21 cellular contexts compared by ENCODE assay signal in the genomic region with DNA sequence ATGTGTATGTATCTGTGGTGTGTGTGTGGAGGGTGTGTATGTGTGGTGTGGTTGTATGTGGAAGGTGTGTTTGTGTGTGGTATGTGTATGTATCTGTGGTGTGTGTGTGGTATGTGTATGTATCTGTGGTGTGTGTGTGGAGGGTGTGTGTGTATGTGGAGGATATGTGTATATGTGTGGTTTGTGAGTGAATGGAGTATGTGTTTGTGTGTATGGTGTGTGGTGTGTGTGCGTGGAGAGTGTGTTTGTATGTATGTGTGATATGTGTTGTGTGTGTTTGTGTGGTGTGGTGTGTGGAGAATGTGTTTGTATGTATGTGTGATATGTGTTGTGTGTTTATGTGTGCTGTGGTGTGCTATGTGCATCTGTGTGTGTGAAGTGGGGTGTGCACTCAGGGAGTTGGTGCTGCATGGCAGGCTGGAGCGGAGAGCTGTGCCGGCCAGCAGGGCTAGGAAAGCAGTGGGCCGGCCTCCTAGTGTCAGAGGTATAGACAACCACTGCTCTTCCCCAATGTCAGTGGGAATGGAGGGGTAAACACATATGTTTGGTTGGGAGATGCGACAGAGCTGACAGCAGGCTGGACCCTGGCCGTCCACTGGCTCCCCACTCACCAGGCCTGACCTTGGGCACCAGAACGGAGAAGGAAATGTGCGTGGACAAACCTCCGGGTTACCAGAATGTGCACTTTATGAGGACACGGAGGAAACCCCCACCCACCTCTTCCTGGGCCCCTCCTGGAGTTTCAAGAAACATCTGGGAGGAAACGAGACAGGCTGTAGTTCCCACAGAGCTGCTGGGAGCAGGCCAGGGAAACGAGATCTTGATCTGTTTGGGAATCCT.
DNase-seq lines count a peak whose midpoint lies in the region; ATAC-seq, FAIRE-seq and TF ChIP-seq lines count a peak whose summit lies in the region.
"Had no signal": no experiment of that assay in that cellular context is flagged by ENCODE, and none has a peak within 500 bp of the region (broad histone marks: within the 10 kb centered on the region; RNA-seq: fewer than 3 reads in every experiment).

No MANE protein-coding gene starts in this region.

- H4K20me1 ChIP-seq in hepatocyte (ENCODE audit: insufficient read depth, poor library complexity, severe bottlenecking), result no peaks in the 10 kb centered on the region

- no peak overlapping the region for H3K4me3 Mint-ChIP-seq in activated CD8-positive, alpha-beta memory T cell treated with anti-CD3 and anti-CD28 coated beads, Interleukin-2, amount 10 ng/mL, durations not matched to agents 7 days and 5 days
- H3K4me3 Mint-ChIP-seq in chondrocyte (ENCODE audit: unreplicated experiment), result no peak overlapping the region
- H3K4me3 Mint-ChIP-seq: activated naive CD8-positive, alpha-beta T cell treated with anti-CD3 and anti-CD28 coated beads for 36 hours had no signal

- no peak for TF ChIP-seq EP300 in A549 (IDR thresholded peaks at IDR 0.05)

- POLR2A ChIA-PET in A549 (lab: Yijun Ruan, JAX), result no interaction called here

- H3K9me3 Mint-ChIP-seq in activated CD8-positive, alpha-beta memory T cell treated with anti-CD3 and anti-CD28 coated beads, Interleukin-2, amount 10 ng/mL, durations not matched to agents 7 days and 5 days (ENCODE audit: low read depth), result no peaks in the 10 kb centered on the region
- no peaks in the 10 kb centered on the region for H3K9me3 Mint-ChIP-seq in chondrocyte (ENCODE audit: low read depth)
- H3K9me3 Mint-ChIP-seq: activated naive CD8-positive, alpha-beta T cell treated with anti-CD3 and anti-CD28 coated beads for 36 hours had no signal

- H3K4me1 ChIP-seq in A549 (peaks cover 35% of the 10 kb centered on the region), left ventricle myocardium inferior (peaks cover 71% of the 10 kb centered on the region), hepatocyte (ENCODE audit: insufficient read depth) (peaks cover 4% of the 10 kb centered on the region)

- H3K27ac ChIP-seq in A549 (peak overlapping the region in 1 of 2 experiments; percentile 50; a peak in 3 of 6 replicates), left ventricle myocardium inferior (replicated peaks) (peak overlapping the region; percentile 75), hepatocyte (no peak overlapping the region)
- H3K27ac ChIP-seq: cardiac muscle cell had no signal

- peaks cover 3% of the 10 kb centered on the region for H3K79me2 ChIP-seq in hepatocyte

- peaks cover 7% of the 10 kb centered on the region for H3K4me1 Mint-ChIP-seq in activated CD8-positive, alpha-beta memory T cell treated with anti-CD3 and anti-CD28 coated beads, Interleukin-2, amount 10 ng/mL, durations not matched to agents 7 days and 5 days
- H3K4me1 Mint-ChIP-seq in chondrocyte (ENCODE audit: low read depth), result peaks cover 36% of the 10 kb centered on the region

- H3K4me2 ChIP-seq in A549, result no peak overlapping the region
- H3K4me2 ChIP-seq in hepatocyte, result no peak overlapping the region

- CTCF ChIA-PET in A549 (lab: Yijun Ruan, JAX), result no interaction called here
- CTCF ChIA-PET in activated CD8-positive, alpha-beta memory T cell treated with anti-CD3 and anti-CD28 coated beads, Interleukin-2, amount 10 ng/mL, durations not matched to agents 7 days and 5 days (lab: Charles Lee), result no interaction called here

- H2AFZ ChIP-seq in hepatocyte, result no peak overlapping the region

- ATAC-seq in A549, result peak; percentile 30 to 41; a peak in 4 of 6 replicates
- no peak for ATAC-seq in activated CD8-positive, alpha-beta memory T cell treated with anti-CD3 and anti-CD28 coated beads, Interleukin-2, amount 10 ng/mL, durations not matched to agents 7 days and 5 days
- ATAC-seq: sciatic nerve had no signal

- 63% methylated on average over 12 of the region's 12 CpGs for WGBS in A549 (ENCODE audit: missing lambda C conversion rate)
- 66% methylated on average over 12 of the region's 12 CpGs for WGBS in hepatocyte (ENCODE audit: low lambda C conversion rate, missing lambda C conversion rate)

- FAIRE-seq in A549 (lab: Jason Lieb, UNC), result no peak

- no peak for TF ChIP-seq CTCF in A549 (IDR thresholded peaks at IDR 0.05)
- TF ChIP-seq CTCF in left ventricle myocardium inferior (IDR thresholded peaks at IDR 0.05; ENCODE audit: borderline replicate concordance), result no peak
- TF ChIP-seq CTCF in hepatocyte (IDR thresholded peaks at IDR 0.05; ENCODE audit: poor library complexity), result no peak
- no peak for TF ChIP-seq CTCF in chondrocyte (IDR thresholded peaks at IDR 0.05)

- no peak overlapping the region for H3K27ac Mint-ChIP-seq in activated CD8-positive, alpha-beta memory T cell treated with anti-CD3 and anti-CD28 coated beads, Interleukin-2, amount 10 ng/mL, durations not matched to agents 7 days and 5 days
- H3K27ac Mint-ChIP-seq in chondrocyte (ENCODE audit: unreplicated experiment), result no peak overlapping the region
- H3K27ac Mint-ChIP-seq: activated naive CD8-positive, alpha-beta T cell treated with anti-CD3 and anti-CD28 coated beads for 36 hours had no signal

- H3K36me3 ChIP-seq in H7 (replicated peaks; ENCODE audit: control insufficient read depth, insufficient read depth, low read length) (no peaks in the 10 kb centered on the region), left ventricle myocardium inferior (no peaks in the 10 kb centered on the region), hepatocyte (replicated peaks; ENCODE audit: insufficient read depth, low read depth) (no peaks in the 10 kb centered on the region)
- H3K36me3 ChIP-seq: cardiac muscle cell, MG63 had no signal

- H3K9me3 ChIP-seq in A549 (no peaks in the 10 kb centered on the region), left ventricle myocardium inferior (replicated peaks) (no peaks in the 10 kb centered on the region), hepatocyte (ENCODE audit: low read depth) (no peaks in the 10 kb centered on the region)
- H3K9me3 ChIP-seq: MG63, mucosa of descending colon had no signal

- H3K4me3 ChIP-seq in A549 (no peak overlapping the region), H7 (ENCODE audit: insufficient read depth, low read depth, low read length) (no peak overlapping the region), left ventricle myocardium inferior (no peak overlapping the region), hepatocyte (no peak overlapping the region)
- H3K4me3 ChIP-seq: cardiac muscle cell, MG63, mucosa of descending colon had no signal

- DNase-seq in A549 (ENCODE audit: low read depth in 1 of 2, low spot score in 1 of 2) (peak in 1 of 2 experiments; percentile 13), H7 (peak; percentile 43), left ventricle myocardium inferior (no peak), hepatocyte (ENCODE audit: low spot score) (no peak), NCI-H146 (lab: John Stamatoyannopoulos, UW) (no peak), AG08395 (ENCODE audit: low spot score) (no peak), chondrocyte (ENCODE audit: low spot score) (no peak)
- peak; percentile 28 for DNase-seq in activated CD8-positive, alpha-beta memory T cell treated with anti-CD3 and anti-CD28 coated beads, Interleukin-2, amount 10 ng/mL, durations not matched to agents 7 days and 5 days
- DNase-seq: activated CD4-positive, alpha-beta T cell treated with anti-CD3 and anti-CD28 coated beads, Interleukin-2, amount 50 U/mL, for 4 hours; activated naive CD8-positive, alpha-beta T cell treated with anti-CD3 and anti-CD28 coated beads for 36 hours; activated T-cell treated with anti-CD3 and anti-CD28 coated beads, Interleukin-2, amount 50 U/mL, for 48 hours; effector memory CD4-positive, alpha-beta T cell; EL; MG63; mucosa of descending colon; NCI-H187 treated with DMSO at 0.1 percent for 48 hours; NCI-H510A; OCI-M1; stimulated activated CD4-positive, alpha-beta T cell treated with anti-CD3 and anti-CD28 coated beads, Interleukin-1b, Interleukin-23, amount 100 ng/mL, for 48 hours had no signal

- H3K27me3 ChIP-seq in H7 (ENCODE audit: control insufficient read depth, insufficient read depth, low read length), result no peaks in the 10 kb centered on the region
- no peaks in the 10 kb centered on the region for H3K27me3 ChIP-seq in left ventricle myocardium inferior (ENCODE audit: low read depth)
- no peaks in the 10 kb centered on the region for H3K27me3 ChIP-seq in hepatocyte
- H3K27me3 ChIP-seq: cardiac muscle cell, MG63 had no signal

- H3K9me2 ChIP-seq in hepatocyte (replicated peaks; ENCODE audit: insufficient read depth), result no peaks in the 10 kb centered on the region

- intact Hi-C loops in left ventricle myocardium inferior (cut with micrococcal nuclease), result no loop called here

- H3K27me3 Mint-ChIP-seq in activated CD8-positive, alpha-beta memory T cell treated with anti-CD3 and anti-CD28 coated beads, Interleukin-2, amount 10 ng/mL, durations not matched to agents 7 days and 5 days, result peaks cover 2% of the 10 kb centered on the region
- H3K27me3 Mint-ChIP-seq in chondrocyte (ENCODE audit: low read depth), result no peaks in the 10 kb centered on the region
- H3K27me3 Mint-ChIP-seq: activated naive CD8-positive, alpha-beta T cell treated with anti-CD3 and anti-CD28 coated beads for 36 hours had no signal

- TF ChIP-seq RAD21 in A549 (conservative IDR thresholded peaks at IDR 0.05 in 1 of 2, IDR thresholded peaks at IDR 0.05 in 1 of 2), result no peak

- no peak for TF ChIP-seq POLR2A in A549 (IDR thresholded peaks at IDR 0.05; ENCODE audit: low read length)

- no peaks in the 10 kb centered on the region for H3K36me3 Mint-ChIP-seq in activated CD8-positive, alpha-beta memory T cell treated with anti-CD3 and anti-CD28 coated beads, Interleukin-2, amount 10 ng/mL, durations not matched to agents 7 days and 5 days
- H3K36me3 Mint-ChIP-seq in chondrocyte (ENCODE audit: low read depth), result no peaks in the 10 kb centered on the region
- H3K36me3 Mint-ChIP-seq: activated naive CD8-positive, alpha-beta T cell treated with anti-CD3 and anti-CD28 coated beads for 36 hours had no signal

TF ChIP-seq in A549, 52 proteins besides CTCF, POLR2A, EP300 and RAD21 (continues in another document):
- TF ChIP-seq TP53 (CRISPR knock-in tag; IDR thresholded peaks at IDR 0.05), result no peak
- TF ChIP-seq RARB (CRISPR knock-in tag; IDR thresholded peaks at IDR 0.05), result no peak
- TF ChIP-seq, protein P1, sequence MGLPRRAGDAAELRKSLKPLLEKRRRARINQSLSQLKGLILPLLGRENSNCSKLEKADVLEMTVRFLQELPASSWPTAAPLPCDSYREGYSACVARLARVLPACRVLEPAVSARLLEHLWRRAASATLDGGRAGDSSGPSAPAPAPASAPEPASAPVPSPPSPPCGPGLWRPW (IDR thresholded peaks at IDR 0.05), result no peak
- TF ChIP-seq CBX2 (IDR thresholded peaks at IDR 0.05; ENCODE audit: borderline replicate concordance, low read depth), result no peak
- TF ChIP-seq MYC (IDR thresholded peaks at IDR 0.05; ENCODE audit: borderline replicate concordance, low read length), result no peak
- TF ChIP-seq CHD4 (IDR thresholded peaks at IDR 0.05; ENCODE audit: borderline replicate concordance), result no peak
- TF ChIP-seq NR3C1 (IDR thresholded peaks at IDR 0.05), result no peak
- TF ChIP-seq, protein P2, sequence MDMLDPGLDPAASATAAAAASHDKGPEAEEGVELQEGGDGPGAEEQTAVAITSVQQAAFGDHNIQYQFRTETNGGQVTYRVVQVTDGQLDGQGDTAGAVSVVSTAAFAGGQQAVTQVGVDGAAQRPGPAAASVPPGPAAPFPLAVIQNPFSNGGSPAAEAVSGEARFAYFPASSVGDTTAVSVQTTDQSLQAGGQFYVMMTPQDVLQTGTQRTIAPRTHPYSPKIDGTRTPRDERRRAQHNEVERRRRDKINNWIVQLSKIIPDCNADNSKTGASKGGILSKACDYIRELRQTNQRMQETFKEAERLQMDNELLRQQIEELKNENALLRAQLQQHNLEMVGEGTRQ (IDR thresholded peaks at IDR 0.05), result no peak

Comparison
In these comparisons a context has a peak if more than half of its experiments do, and no peak if none do; other contexts are left out.
1. DNase-seq: peak in H7 (single experiment) and activated CD8-positive, alpha-beta memory T cell treated with anti-CD3 and anti-CD28 coated beads, Interleukin-2, amount 10 ng/mL, durations not matched to agents 7 days and 5 days (single experiment); none in left ventricle myocardium inferior (single experiment), hepatocyte (single experiment), NCI-H146 (single experiment), AG08395 (single experiment) and chondrocyte (single experiment).